25 cellular contexts compared by ENCODE assay signal in genomic region chr14:98008381-98009113, GRCh38.
DNase-seq lines count a peak whose midpoint lies in the region; ATAC-seq, FAIRE-seq and TF ChIP-seq lines count a peak whose summit lies in the region.
"Had no signal": no experiment of that assay in that cellular context is flagged by ENCODE, and none has a peak within 500 bp of the region (broad histone marks: within the 10 kb centered on the region; RNA-seq: fewer than 3 reads in every experiment).

No MANE protein-coding gene starts in this region.

- H4K20me1 ChIP-seq in GM12878 (ENCODE audit: control insufficient read depth, insufficient read depth), result no peaks in the 10 kb centered on the region

- no peaks in the 10 kb centered on the region for H3K79me2 ChIP-seq in GM12878 (ENCODE audit: control insufficient read depth, insufficient read depth, low read length)

- no peak overlapping the region for H3K4me2 ChIP-seq in GM12878 (ENCODE audit: control insufficient read depth, insufficient read depth)

- TF ChIP-seq POLR2A in GM12878 (IDR thresholded peaks at IDR 0.05; ENCODE audit: low read depth, low read length), result no peak

- peaks cover 1% of the 10 kb centered on the region for H3K9me3 Mint-ChIP-seq in stimulated activated naive CD8-positive, alpha-beta T cell treated with anti-CD3 and anti-CD28 coated beads, Interleukin-15, Interleukin-2, amounts not matched to agents 100 ng/mL and 50 ng/mL, for 24 hours
- H3K9me3 Mint-ChIP-seq: type B pancreatic cell had no signal

- H3K4me3 ChIP-seq in GM12878, result no peak overlapping the region
- H3K4me3 ChIP-seq: cardiac muscle cell, psoas muscle, stomach had no signal

- no peaks in the 10 kb centered on the region for H3K27me3 Mint-ChIP-seq in stimulated activated naive CD8-positive, alpha-beta T cell treated with anti-CD3 and anti-CD28 coated beads, Interleukin-15, Interleukin-2, amounts not matched to agents 100 ng/mL and 50 ng/mL, for 24 hours
- H3K27me3 Mint-ChIP-seq: type B pancreatic cell had no signal

- H2AFZ ChIP-seq in GM12878 (ENCODE audit: control insufficient read depth, low read depth, low read length), result no peak overlapping the region

- no peaks in the 10 kb centered on the region for H3K36me3 Mint-ChIP-seq in stimulated activated naive CD8-positive, alpha-beta T cell treated with anti-CD3 and anti-CD28 coated beads, Interleukin-15, Interleukin-2, amounts not matched to agents 100 ng/mL and 50 ng/mL, for 24 hours (ENCODE audit: low read depth)
- H3K36me3 Mint-ChIP-seq: type B pancreatic cell had no signal

- H3K36me3 ChIP-seq in GM12878 (ENCODE audit: control insufficient read depth in 2 of 2, insufficient read depth in 2 of 2, low read length in 1 of 2), result no peaks in the 10 kb centered on the region
- H3K36me3 ChIP-seq: cardiac muscle cell, neutrophil, stomach had no signal

- no peak for FAIRE-seq in GM12878 (lab: Jason Lieb, UNC)
- FAIRE-seq: GM12891 had no signal

- intact Hi-C loops in GM12878 (cut with micrococcal nuclease; ENCODE audit: unreplicated experiment), result no loop called here

- no peak overlapping the region for H3K27ac ChIP-seq in GM12878 (ENCODE audit: control insufficient read depth, insufficient read depth)
- H3K27ac ChIP-seq: 22Rv1, cardiac muscle cell, neutrophil, psoas muscle, stomach had no signal

- BruUV-seq in GM12878 (replicated peaks; lab: Mats Ljungman, UMichigan), result no TSS peak

- TF ChIP-seq RAD21 in GM12878 (IDR thresholded peaks at IDR 0.05; ENCODE audit: insufficient read depth, low read depth, low read length), result no peak

- in situ Hi-C loops in GM12878 (cut with MboI), result no loop called here

- POLR2A ChIA-PET in GM12878 (lab: Charles Lee), result interaction anchor here (0.6 kb wide), 1 partner anchor 1229 kb away, joined by 3 read pairs; no protein-coding TSS in a partner anchor

- no peaks in the 10 kb centered on the region for H3K4me1 ChIP-seq in GM12878 (ENCODE audit: control insufficient read depth, insufficient read depth, low read length)
- H3K4me1 ChIP-seq: psoas muscle, stomach had no signal

- no peak for TF ChIP-seq CTCF in GM12878 (IDR thresholded peaks at IDR 0.05 in 2 of 3, conservative IDR thresholded peaks at IDR 0.05 in 1 of 3; ENCODE audit: control insufficient read depth in 2 of 3, extremely low read depth in 1 of 3, insufficient read depth in 1 of 3, low read depth in 3 of 3, low read length in 3 of 3)

- RAD21 ChIA-PET in GM12878 (lab: Charles Lee; ENCODE audit: unreplicated experiment), result no interaction called here

- ATAC-seq in GM12878, result peak; percentile 23; the same call in 1 of the 3 replicates
- ATAC-seq: psoas muscle had no signal

- H3K27me3 ChIP-seq in GM12878 (replicated peaks in 1 of 2; ENCODE audit: control insufficient read depth in 2 of 2, insufficient read depth in 2 of 2, low read length in 1 of 2), result no peaks in the 10 kb centered on the region
- H3K27me3 ChIP-seq: cardiac muscle cell, neutrophil, stomach had no signal

- no peak for TF ChIP-seq EP300 in GM12878 (IDR thresholded peaks at IDR 0.05; ENCODE audit: borderline replicate concordance in 1 of 2, control insufficient read depth in 1 of 2, low read depth in 2 of 2, low read length in 2 of 2)

- DNase-seq in NCI-H2171 treated with DMSO at 0.1 percent for 48 hours (lab: John Stamatoyannopoulos, UW) (peak; percentile 2), NCI-H2171 (lab: John Stamatoyannopoulos, UW) (no peak), GM12878 (ENCODE audit: low read depth, low spot score) (no peak), GM19238 (ENCODE audit: insufficient read length, low spot score) (no peak), NCI-H69 (lab: John Stamatoyannopoulos, UW) (no peak)
- peak; percentile 18 for DNase-seq in stimulated activated CD4-positive, alpha-beta T cell treated with anti-CD3 and anti-CD28 coated beads, Interleukin-15, amount 100 ng/mL, for 24 hours
- DNase-seq in stimulated activated CD4-positive, alpha-beta T cell treated with anti-CD3 and anti-CD28 coated beads, Interleukin-2, amount 100 ng/mL, for 48 hours, result no peak
- DNase-seq: activated CD4-positive, alpha-beta T cell treated with anti-CD3 and anti-CD28 coated beads for 48 hours; amniotic stem cell; cortex of kidney; MV-4-11; NCI-H1694 treated with DMSO at 0.1 percent for 48 hours; NCI-H2227 treated with DMSO at 0.1 percent for 48 hours; NCI-H82; OCI-M1; psoas muscle; SHP77 treated with DMSO at 0.1 percent for 48 hours; stimulated activated CD4-positive, alpha-beta T cell treated with anti-CD3 and anti-CD28 coated beads, Interleukin-4, amount 100 ng/mL, for 1 hour; stomach had no signal

- WGBS in GM12878 (ENCODE audit: insufficient coverage, insufficient replicate concordance, low lambda C conversion rate, missing lambda C conversion rate), result 34% methylated on average over 4 of the region's 4 CpGs

- H3K9ac ChIP-seq in GM12878 (ENCODE audit: control insufficient read depth, insufficient read depth, low read length), result no peak overlapping the region

- peak overlapping the region; percentile 87 for H3K27ac Mint-ChIP-seq in stimulated activated naive CD8-positive, alpha-beta T cell treated with anti-CD3 and anti-CD28 coated beads, Interleukin-15, Interleukin-2, amounts not matched to agents 100 ng/mL and 50 ng/mL, for 24 hours
- H3K27ac Mint-ChIP-seq: type B pancreatic cell had no signal

- H3K4me1 Mint-ChIP-seq in stimulated activated naive CD8-positive, alpha-beta T cell treated with anti-CD3 and anti-CD28 coated beads, Interleukin-15, Interleukin-2, amounts not matched to agents 100 ng/mL and 50 ng/mL, for 24 hours (ENCODE audit: low read depth), result peaks cover 57% of the 10 kb centered on the region

- peak overlapping the region; percentile 36 for H3K4me3 Mint-ChIP-seq in stimulated activated naive CD8-positive, alpha-beta T cell treated with anti-CD3 and anti-CD28 coated beads, Interleukin-15, Interleukin-2, amounts not matched to agents 100 ng/mL and 50 ng/mL, for 24 hours
- H3K4me3 Mint-ChIP-seq: type B pancreatic cell had no signal

- CTCF ChIA-PET in GM12878 (lab: Yijun Ruan, JAX), result no interaction called here

- SMC1A ChIA-PET in GM12878 (lab: Charles Lee; ENCODE audit: uncharacterized antibody, unreplicated experiment), result no interaction called here

- no peaks in the 10 kb centered on the region for H3K9me3 ChIP-seq in GM12878 (replicated peaks; ENCODE audit: control insufficient read depth, insufficient read depth, low read length)
- H3K9me3 ChIP-seq: neutrophil, psoas muscle, stomach had no signal

TF ChIP-seq in GM12878, 131 proteins besides CTCF, POLR2A, EP300 and RAD21:
- no peak for TF ChIP-seq SMAD1 (IDR thresholded peaks at IDR 0.05; ENCODE audit: low read depth, partially characterized antibody)
- TF ChIP-seq YY1 (IDR thresholded peaks at IDR 0.05; ENCODE audit: low read depth, low read length), result no peak
- no peak for TF ChIP-seq EZH2 (IDR thresholded peaks at IDR 0.05; ENCODE audit: borderline replicate concordance, control insufficient read depth, low read depth, low read length)
- TF ChIP-seq KAT2A (conservative IDR thresholded peaks at IDR 0.05; ENCODE audit: control insufficient read depth, low read depth, low read length), result no peak
- no peak for TF ChIP-seq CREB1 (IDR thresholded peaks at IDR 0.05; ENCODE audit: low read depth)
- TF ChIP-seq HDAC6 (IDR thresholded peaks at IDR 0.05; ENCODE audit: unreplicated experiment), result no peak
- no peak for TF ChIP-seq CBX3 (IDR thresholded peaks at IDR 0.05; ENCODE audit: borderline replicate concordance, low read depth)
- TF ChIP-seq NR2F1 (conservative IDR thresholded peaks at IDR 0.05), result no peak
- TF ChIP-seq RFX5 (IDR thresholded peaks at IDR 0.05; ENCODE audit: low read depth, low read length), result no peak
- no peak for TF ChIP-seq CHD1 (IDR thresholded peaks at IDR 0.05; ENCODE audit: low read depth, low read length)
- TF ChIP-seq SMC3 (IDR thresholded peaks at IDR 0.05; ENCODE audit: borderline replicate concordance, low read length), result no peak
- no peak for TF ChIP-seq TCF3 (IDR thresholded peaks at IDR 0.05; ENCODE audit: borderline replicate concordance, insufficient read depth, low read depth, low read length)
- TF ChIP-seq SUPT20H (IDR thresholded peaks at IDR 0.05; ENCODE audit: borderline replicate concordance, control insufficient read depth, low read depth, low read length), result no peak
- no peak for TF ChIP-seq ZBTB4 (CRISPR knock-in tag; IDR thresholded peaks at IDR 0.05)

Comparison
In these comparisons a context has a peak if more than half of its experiments do, and no peak if none do; other contexts are left out.
1. DNase-seq: peak in NCI-H2171 treated with DMSO at 0.1 percent for 48 hours (single experiment) and stimulated activated CD4-positive, alpha-beta T cell treated with anti-CD3 and anti-CD28 coated beads, Interleukin-15, amount 100 ng/mL, for 24 hours (single experiment); none in NCI-H2171 (single experiment), stimulated activated CD4-positive, alpha-beta T cell treated with anti-CD3 and anti-CD28 coated beads, Interleukin-2, amount 100 ng/mL, for 48 hours (0 of 2), GM12878 (single experiment), GM19238 (single experiment) and NCI-H69 (single experiment).